Comparison of ENCODE assay signal across 1 cellular context in the genomic region with DNA sequence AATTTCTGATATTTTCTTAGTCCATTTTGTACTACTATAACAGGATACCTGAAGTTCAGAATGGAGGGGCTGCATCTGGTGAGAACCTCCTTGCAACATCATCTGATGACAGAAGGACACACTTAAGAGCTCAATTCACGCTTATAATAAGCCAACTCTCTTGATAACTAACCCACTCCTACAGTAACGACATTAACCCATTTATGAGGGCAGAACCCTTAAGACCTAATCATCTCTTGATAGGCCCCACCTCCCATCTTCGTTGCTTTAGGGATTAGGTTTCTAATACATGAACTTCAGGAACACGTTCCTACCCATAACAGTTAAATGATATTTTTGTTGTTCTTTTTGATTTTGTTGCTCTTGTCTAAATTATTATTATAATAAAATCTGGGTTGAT.
TF ChIP-seq lines count a peak whose summit lies in the region.

No MANE protein-coding gene starts in this region.

TF ChIP-seq in A549, 52 proteins besides CTCF, POLR2A, EP300 and RAD21 (continued from another document):
- TF ChIP-seq, protein P1, sequence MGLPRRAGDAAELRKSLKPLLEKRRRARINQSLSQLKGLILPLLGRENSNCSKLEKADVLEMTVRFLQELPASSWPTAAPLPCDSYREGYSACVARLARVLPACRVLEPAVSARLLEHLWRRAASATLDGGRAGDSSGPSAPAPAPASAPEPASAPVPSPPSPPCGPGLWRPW (IDR thresholded peaks at IDR 0.05): no peak
